1 cellular context compared by ENCODE assay signal in the genomic region with DNA sequence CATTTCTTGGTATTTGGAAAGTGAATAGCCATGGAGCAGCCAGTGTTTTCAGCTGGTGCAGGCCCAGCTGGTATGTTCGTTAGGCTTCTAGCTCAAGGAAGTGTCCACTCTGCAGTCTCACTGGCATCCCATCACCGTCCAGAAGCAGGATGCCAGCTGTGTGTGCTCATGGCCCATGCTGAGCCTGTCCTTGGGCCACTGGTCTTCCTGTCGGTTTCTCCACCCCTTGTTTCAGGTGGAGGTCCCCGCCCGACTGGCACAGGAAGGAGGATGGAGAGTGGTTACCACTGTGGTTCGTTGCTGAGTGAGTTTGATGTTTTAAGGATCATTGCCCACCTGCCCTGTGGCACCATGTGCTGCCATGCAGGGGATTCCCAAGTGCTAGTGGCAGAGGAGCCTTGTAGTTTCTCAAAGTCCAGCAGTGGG.
TF ChIP-seq lines count a peak whose summit lies in the region.

No MANE protein-coding gene starts in this region.

TF ChIP-seq in GM12878, 131 proteins besides CTCF, POLR2A, EP300 and RAD21:
- TF ChIP-seq, protein P1, sequence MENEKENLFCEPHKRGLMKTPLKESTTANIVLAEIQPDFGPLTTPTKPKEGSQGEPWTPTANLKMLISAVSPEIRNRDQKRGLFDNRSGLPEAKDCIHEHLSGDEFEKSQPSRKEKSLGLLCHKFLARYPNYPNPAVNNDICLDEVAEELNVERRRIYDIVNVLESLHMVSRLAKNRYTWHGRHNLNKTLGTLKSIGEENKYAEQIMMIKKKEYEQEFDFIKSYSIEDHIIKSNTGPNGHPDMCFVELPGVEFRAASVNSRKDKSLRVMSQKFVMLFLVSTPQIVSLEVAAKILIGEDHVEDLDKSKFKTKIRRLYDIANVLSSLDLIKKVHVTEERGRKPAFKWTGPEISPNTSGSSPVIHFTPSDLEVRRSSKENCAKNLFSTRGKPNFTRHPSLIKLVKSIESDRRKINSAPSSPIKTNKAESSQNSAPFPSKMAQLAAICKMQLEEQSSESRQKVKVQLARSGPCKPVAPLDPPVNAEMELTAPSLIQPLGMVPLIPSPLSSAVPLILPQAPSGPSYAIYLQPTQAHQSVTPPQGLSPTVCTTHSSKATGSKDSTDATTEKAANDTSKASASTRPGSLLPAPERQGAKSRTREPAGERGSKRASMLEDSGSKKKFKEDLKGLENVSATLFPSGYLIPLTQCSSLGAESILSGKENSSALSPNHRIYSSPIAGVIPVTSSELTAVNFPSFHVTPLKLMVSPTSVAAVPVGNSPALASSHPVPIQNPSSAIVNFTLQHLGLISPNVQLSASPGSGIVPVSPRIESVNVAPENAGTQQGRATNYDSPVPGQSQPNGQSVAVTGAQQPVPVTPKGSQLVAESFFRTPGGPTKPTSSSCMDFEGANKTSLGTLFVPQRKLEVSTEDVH (IDR thresholded peaks at IDR 0.05; ENCODE audit: low read depth, partially characterized antibody) = no peak
- TF ChIP-seq RFX5 (IDR thresholded peaks at IDR 0.05; ENCODE audit: low read depth, low read length) (no peak), RAD51 (IDR thresholded peaks at IDR 0.05) (no peak), CBX3 (IDR thresholded peaks at IDR 0.05; ENCODE audit: borderline replicate concordance, low read depth) (no peak), BMI1 (IDR thresholded peaks at IDR 0.05; ENCODE audit: borderline replicate concordance) (no peak), MTA3 (IDR thresholded peaks at IDR 0.05; ENCODE audit: borderline replicate concordance, low read length) (no peak)
